Comparison of ENCODE assay signal across 2 cellular contexts in genomic region chrX:77694491-77694890, GRCh38.
TF ChIP-seq lines count a peak whose summit lies in the region.

No MANE protein-coding gene starts in this region.

TF ChIP-seq in HEK293T, 16 proteins besides CTCF, POLR2A, EP300 and RAD21 (continued from another document):
- peak; percentile 51; the same call in 1 of the 2 replicates for TF ChIP-seq PKNOX1 (IDR thresholded peaks at IDR 0.05)
- no peak for TF ChIP-seq BHLHE40 (IDR thresholded peaks at IDR 0.05; ENCODE audit: borderline replicate concordance)
TF ChIP-seq in HEK293T: peak in this region for 1.

TF ChIP-seq in GM12878, 131 proteins besides CTCF, POLR2A, EP300 and RAD21 (continued from another document):
- TF ChIP-seq E2F4 (IDR thresholded peaks at IDR 0.05; ENCODE audit: low read depth, low read length): no peak
- TF ChIP-seq ZNF24 (IDR thresholded peaks at IDR 0.05): no peak
- no peak for TF ChIP-seq BCL3 (IDR thresholded peaks at IDR 0.05; ENCODE audit: borderline replicate concordance, insufficient read depth, low read depth, low read length, poor library complexity, severe bottlenecking)
- TF ChIP-seq NFXL1 (IDR thresholded peaks at IDR 0.05; ENCODE audit: borderline replicate concordance): no peak
- TF ChIP-seq RB1 (IDR thresholded peaks at IDR 0.05; ENCODE audit: borderline replicate concordance): no peak
- no peak for TF ChIP-seq ZBTB4 (CRISPR knock-in tag; IDR thresholded peaks at IDR 0.05)
- TF ChIP-seq TARDBP (IDR thresholded peaks at IDR 0.05; ENCODE audit: borderline replicate concordance): no peak
- TF ChIP-seq BHLHE40 (IDR thresholded peaks at IDR 0.05; ENCODE audit: borderline replicate concordance in 1 of 2, low read depth in 2 of 2, low read length in 1 of 2): no peak
